In the genomic region with DNA sequence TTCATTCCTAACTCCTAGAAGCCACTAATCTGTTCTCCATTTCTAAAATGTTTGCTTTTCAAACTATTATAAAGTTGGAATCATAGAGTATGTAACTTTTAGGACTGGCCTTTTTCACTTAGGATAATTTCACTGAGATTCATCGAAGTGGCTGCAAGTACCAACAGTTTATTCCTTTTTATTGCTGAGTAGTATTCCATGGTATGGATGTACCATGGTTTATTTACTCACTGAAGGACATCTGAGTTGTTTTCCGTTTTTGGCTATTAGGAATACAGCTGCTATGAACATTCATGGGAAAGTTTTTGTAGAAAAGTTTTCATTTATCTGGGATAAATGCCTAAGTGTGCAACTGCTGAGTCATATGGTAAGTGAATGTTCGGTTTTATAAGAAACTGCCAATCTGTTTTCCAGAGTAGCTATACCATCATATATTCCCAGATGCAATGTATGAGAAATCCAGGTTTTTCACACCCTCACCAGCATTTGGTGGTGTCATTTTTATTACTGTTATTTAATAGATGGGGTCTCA, we compare ENCODE assay signal across 3 cellular contexts.
TF ChIP-seq lines count a peak whose summit lies in the region.

No MANE protein-coding gene starts in this region.

TF ChIP-seq in SK-N-SH treated with all-trans-retinoic acid at 6 μM for 48 hours, 23 proteins besides CTCF, POLR2A, EP300 and RAD21:
- TF ChIP-seq ZC3H10 (CRISPR knock-in tag; IDR thresholded peaks at IDR 0.05): no peak
- no peak for TF ChIP-seq ISL1 (CRISPR knock-in tag; IDR thresholded peaks at IDR 0.05)
- TF ChIP-seq PPARA (CRISPR knock-in tag; IDR thresholded peaks at IDR 0.05; ENCODE audit: borderline replicate concordance): no peak
- no peak for TF ChIP-seq ZFP3 (CRISPR knock-in tag; IDR thresholded peaks at IDR 0.05)
- TF ChIP-seq ZNF8 (CRISPR knock-in tag; IDR thresholded peaks at IDR 0.05): peak; percentile 84

TF ChIP-seq in SK-N-SH, 30 proteins besides CTCF, POLR2A, EP300 and RAD21:
- no peak for TF ChIP-seq SMC3 (IDR thresholded peaks at IDR 0.05; ENCODE audit: low read depth, low read length)
- no peak for TF ChIP-seq RFX5 (IDR thresholded peaks at IDR 0.05; ENCODE audit: low read length)
- TF ChIP-seq, protein P1, sequence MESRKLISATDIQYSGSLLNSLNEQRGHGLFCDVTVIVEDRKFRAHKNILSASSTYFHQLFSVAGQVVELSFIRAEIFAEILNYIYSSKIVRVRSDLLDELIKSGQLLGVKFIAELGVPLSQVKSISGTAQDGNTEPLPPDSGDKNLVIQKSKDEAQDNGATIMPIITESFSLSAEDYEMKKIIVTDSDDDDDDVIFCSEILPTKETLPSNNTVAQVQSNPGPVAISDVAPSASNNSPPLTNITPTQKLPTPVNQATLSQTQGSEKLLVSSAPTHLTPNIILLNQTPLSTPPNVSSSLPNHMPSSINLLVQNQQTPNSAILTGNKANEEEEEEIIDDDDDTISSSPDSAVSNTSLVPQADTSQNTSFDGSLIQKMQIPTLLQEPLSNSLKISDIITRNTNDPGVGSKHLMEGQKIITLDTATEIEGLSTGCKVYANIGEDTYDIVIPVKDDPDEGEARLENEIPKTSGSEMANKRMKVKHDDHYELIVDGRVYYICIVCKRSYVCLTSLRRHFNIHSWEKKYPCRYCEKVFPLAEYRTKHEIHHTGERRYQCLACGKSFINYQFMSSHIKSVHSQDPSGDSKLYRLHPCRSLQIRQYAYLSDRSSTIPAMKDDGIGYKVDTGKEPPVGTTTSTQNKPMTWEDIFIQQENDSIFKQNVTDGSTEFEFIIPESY (IDR thresholded peaks at IDR 0.05; ENCODE audit: borderline replicate concordance, low read depth): no peak
- TF ChIP-seq CHD2 (IDR thresholded peaks at IDR 0.05; ENCODE audit: low read length, partially characterized antibody): no peak
- TF ChIP-seq, protein P2, sequence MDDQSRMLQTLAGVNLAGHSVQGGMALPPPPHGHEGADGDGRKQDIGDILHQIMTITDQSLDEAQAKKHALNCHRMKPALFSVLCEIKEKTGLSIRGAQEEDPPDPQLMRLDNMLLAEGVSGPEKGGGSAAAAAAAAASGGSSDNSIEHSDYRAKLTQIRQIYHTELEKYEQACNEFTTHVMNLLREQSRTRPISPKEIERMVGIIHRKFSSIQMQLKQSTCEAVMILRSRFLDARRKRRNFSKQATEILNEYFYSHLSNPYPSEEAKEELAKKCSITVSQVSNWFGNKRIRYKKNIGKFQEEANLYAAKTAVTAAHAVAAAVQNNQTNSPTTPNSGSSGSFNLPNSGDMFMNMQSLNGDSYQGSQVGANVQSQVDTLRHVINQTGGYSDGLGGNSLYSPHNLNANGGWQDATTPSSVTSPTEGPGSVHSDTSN (IDR thresholded peaks at IDR 0.05): no peak
- no peak for TF ChIP-seq NFIC (IDR thresholded peaks at IDR 0.05; ENCODE audit: borderline replicate concordance)
- TF ChIP-seq IRF3 (IDR thresholded peaks at IDR 0.05; ENCODE audit: low read depth, low read length): no peak
- TF ChIP-seq GABPA (IDR thresholded peaks at IDR 0.05; ENCODE audit: low read depth): no peak

TF ChIP-seq in K562, 482 proteins besides CTCF, POLR2A, EP300 and RAD21 (continues in another document):
- TF ChIP-seq ETV6 (IDR thresholded peaks at IDR 0.05; ENCODE audit: borderline replicate concordance in 1 of 2, low read depth in 2 of 2, low read length in 1 of 2) (no peak), ETV6 (CRISPR knock-in tag; IDR thresholded peaks at IDR 0.05; ENCODE audit: borderline replicate concordance) (no peak), NFE2 (IDR thresholded peaks at IDR 0.05; ENCODE audit: low read depth) (peak; percentile 42), MAFK (IDR thresholded peaks at IDR 0.05; ENCODE audit: low read length) (no peak), FOXP4 (CRISPR knock-in tag; IDR thresholded peaks at IDR 0.05; ENCODE audit: borderline replicate concordance) (no peak), TFAP4 (CRISPR knock-in tag; IDR thresholded peaks at IDR 0.05; ENCODE audit: borderline replicate concordance) (no peak), CBX1 (IDR thresholded peaks at IDR 0.05; ENCODE audit: low read depth) (no peak), ETV5 (CRISPR knock-in tag; IDR thresholded peaks at IDR 0.05; ENCODE audit: low read depth) (no peak), TBL1XR1 (IDR thresholded peaks at IDR 0.05; ENCODE audit: low read length in 2 of 2) (no peak), ZNF146 (CRISPR knock-in tag; IDR thresholded peaks at IDR 0.05; ENCODE audit: unreplicated experiment) (peak; percentile 61), BACH1 (tag; IDR thresholded peaks at IDR 0.05) (no peak), PML (IDR thresholded peaks at IDR 0.05; ENCODE audit: low read length) (no peak), MAFG (tag; conservative IDR thresholded peaks at IDR 0.05) (peak; percentile 34; the same call in 1 of the 2 replicates), HDAC1 (IDR thresholded peaks at IDR 0.05) (no peak), NCOA6 (IDR thresholded peaks at IDR 0.05) (no peak), ERF (CRISPR knock-in tag; IDR thresholded peaks at IDR 0.05) (no peak), RNF2 (IDR thresholded peaks at IDR 0.05) (no peak), NCOA4 (IDR thresholded peaks at IDR 0.05; ENCODE audit: partially characterized antibody) (no peak), HDAC3 (IDR thresholded peaks at IDR 0.05; ENCODE audit: borderline replicate concordance, partially characterized antibody) (no peak)
- TF ChIP-seq, protein P3, sequence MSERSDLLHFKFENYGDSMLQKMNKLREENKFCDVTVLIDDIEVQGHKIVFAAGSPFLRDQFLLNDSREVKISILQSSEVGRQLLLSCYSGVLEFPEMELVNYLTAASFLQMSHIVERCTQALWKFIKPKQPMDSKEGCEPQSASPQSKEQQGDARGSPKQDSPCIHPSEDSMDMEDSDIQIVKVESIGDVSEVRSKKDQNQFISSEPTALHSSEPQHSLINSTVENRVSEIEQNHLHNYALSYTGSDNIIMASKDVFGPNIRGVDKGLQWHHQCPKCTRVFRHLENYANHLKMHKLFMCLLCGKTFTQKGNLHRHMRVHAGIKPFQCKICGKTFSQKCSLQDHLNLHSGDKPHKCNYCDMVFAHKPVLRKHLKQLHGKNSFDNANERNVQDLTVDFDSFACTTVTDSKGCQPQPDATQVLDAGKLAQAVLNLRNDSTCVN (CRISPR knock-in tag; IDR thresholded peaks at IDR 0.05): no peak
- TF ChIP-seq, protein P4, sequence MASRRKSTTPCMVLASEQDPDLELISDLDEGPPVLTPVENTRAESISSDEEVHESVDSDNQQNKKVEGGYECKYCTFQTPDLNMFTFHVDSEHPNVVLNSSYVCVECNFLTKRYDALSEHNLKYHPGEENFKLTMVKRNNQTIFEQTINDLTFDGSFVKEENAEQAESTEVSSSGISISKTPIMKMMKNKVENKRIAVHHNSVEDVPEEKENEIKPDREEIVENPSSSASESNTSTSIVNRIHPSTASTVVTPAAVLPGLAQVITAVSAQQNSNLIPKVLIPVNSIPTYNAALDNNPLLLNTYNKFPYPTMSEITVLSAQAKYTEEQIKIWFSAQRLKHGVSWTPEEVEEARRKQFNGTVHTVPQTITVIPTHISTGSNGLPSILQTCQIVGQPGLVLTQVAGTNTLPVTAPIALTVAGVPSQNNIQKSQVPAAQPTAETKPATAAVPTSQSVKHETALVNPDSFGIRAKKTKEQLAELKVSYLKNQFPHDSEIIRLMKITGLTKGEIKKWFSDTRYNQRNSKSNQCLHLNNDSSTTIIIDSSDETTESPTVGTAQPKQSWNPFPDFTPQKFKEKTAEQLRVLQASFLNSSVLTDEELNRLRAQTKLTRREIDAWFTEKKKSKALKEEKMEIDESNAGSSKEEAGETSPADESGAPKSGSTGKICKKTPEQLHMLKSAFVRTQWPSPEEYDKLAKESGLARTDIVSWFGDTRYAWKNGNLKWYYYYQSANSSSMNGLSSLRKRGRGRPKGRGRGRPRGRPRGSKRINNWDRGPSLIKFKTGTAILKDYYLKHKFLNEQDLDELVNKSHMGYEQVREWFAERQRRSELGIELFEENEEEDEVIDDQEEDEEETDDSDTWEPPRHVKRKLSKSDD (conservative IDR thresholded peaks at IDR 0.05; ENCODE audit: low read length): no peak
- TF ChIP-seq, protein P5, sequence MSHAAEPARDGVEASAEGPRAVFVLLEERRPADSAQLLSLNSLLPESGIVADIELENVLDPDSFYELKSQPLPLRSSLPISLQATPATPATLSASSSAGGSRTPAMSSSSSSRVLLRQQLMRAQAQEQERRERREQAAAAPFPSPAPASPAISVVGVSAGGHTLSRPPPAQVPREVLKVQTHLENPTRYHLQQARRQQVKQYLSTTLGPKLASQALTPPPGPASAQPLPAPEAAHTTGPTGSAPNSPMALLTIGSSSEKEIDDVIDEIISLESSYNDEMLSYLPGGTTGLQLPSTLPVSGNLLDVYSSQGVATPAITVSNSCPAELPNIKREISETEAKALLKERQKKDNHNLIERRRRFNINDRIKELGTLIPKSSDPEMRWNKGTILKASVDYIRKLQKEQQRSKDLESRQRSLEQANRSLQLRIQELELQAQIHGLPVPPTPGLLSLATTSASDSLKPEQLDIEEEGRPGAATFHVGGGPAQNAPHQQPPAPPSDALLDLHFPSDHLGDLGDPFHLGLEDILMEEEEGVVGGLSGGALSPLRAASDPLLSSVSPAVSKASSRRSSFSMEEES (CRISPR knock-in tag; IDR thresholded peaks at IDR 0.05): no peak
- TF ChIP-seq, protein P6, sequence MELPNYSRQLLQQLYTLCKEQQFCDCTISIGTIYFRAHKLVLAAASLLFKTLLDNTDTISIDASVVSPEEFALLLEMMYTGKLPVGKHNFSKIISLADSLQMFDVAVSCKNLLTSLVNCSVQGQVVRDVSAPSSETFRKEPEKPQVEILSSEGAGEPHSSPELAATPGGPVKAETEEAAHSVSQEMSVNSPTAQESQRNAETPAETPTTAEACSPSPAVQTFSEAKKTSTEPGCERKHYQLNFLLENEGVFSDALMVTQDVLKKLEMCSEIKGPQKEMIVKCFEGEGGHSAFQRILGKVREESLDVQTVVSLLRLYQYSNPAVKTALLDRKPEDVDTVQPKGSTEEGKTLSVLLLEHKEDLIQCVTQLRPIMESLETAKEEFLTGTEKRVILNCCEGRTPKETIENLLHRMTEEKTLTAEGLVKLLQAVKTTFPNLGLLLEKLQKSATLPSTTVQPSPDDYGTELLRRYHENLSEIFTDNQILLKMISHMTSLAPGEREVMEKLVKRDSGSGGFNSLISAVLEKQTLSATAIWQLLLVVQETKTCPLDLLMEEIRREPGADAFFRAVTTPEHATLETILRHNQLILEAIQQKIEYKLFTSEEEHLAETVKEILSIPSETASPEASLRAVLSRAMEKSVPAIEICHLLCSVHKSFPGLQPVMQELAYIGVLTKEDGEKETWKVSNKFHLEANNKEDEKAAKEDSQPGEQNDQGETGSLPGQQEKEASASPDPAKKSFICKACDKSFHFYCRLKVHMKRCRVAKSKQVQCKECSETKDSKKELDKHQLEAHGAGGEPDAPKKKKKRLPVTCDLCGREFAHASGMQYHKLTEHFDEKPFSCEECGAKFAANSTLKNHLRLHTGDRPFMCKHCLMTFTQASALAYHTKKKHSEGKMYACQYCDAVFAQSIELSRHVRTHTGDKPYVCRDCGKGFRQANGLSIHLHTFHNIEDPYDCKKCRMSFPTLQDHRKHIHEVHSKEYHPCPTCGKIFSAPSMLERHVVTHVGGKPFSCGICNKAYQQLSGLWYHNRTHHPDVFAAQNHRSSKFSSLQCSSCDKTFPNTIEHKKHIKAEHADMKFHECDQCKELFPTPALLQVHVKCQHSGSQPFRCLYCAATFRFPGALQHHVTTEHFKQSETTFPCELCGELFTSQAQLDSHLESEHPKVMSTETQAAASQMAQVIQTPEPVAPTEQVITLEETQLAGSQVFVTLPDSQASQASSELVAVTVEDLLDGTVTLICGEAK (IDR thresholded peaks at IDR 0.05): no peak
- TF ChIP-seq, protein P6 (CRISPR knock-in tag; IDR thresholded peaks at IDR 0.05): no peak
